In genomic region chr9:3479516-3480352, GRCh38 we compare ENCODE assay signal across 9 cellular contexts. TPM values are rescaled to one million over a fixed set of nuclear protein-coding genes. Genes with fewer than 3 reads are reported as not detected.
DNase-seq lines count a peak whose midpoint lies in the region; ATAC-seq and TF ChIP-seq lines count a peak whose summit lies in the region.
"Had no signal": no experiment of that assay in that cellular context is flagged by ENCODE, and none has a peak within 500 bp of the region (broad histone marks: within the 10 kb centered on the region; RNA-seq: fewer than 3 reads in every experiment).

No MANE protein-coding gene starts in this region.

- H3K27ac ChIP-seq in ovary (no peak overlapping the region), lower lobe of right lung (no peak overlapping the region)

- peak; percentile 58 for ATAC-seq in GM18502 (IDR thresholded peaks at IDR 0.05; ENCODE audit: poor library complexity, unreplicated experiment)
- ATAC-seq in GM21390 (IDR thresholded peaks at IDR 0.05; ENCODE audit: unreplicated experiment), result peak; percentile 60
- peak; percentile 52 for ATAC-seq in HG03460 (IDR thresholded peaks at IDR 0.05; ENCODE audit: unreplicated experiment)
- ATAC-seq in effector memory CD8-positive, alpha-beta T cell (replicated peaks), result no peak
- ATAC-seq in lower lobe of right lung, result no peak

- H3K36me3 Mint-ChIP-seq in effector memory CD8-positive, alpha-beta T cell (ENCODE audit: insufficient read depth), result peaks cover 3% of the 10 kb centered on the region

- H3K36me3 ChIP-seq in ovary, result no peaks in the 10 kb centered on the region
- peaks cover 10% of the 10 kb centered on the region for H3K36me3 ChIP-seq in lower lobe of right lung
- H3K36me3 ChIP-seq: MG63 had no signal

- intact Hi-C loops in ovary (cut with DNase I), result no loop called here
- intact Hi-C loops in lower lobe of right lung (cut with DNase I), result no loop called here

- no peaks in the 10 kb centered on the region for H3K27me3 ChIP-seq in ovary
- no peaks in the 10 kb centered on the region for H3K27me3 ChIP-seq in lower lobe of right lung (ENCODE audit: low read depth)
- H3K27me3 ChIP-seq: MG63 had no signal

- H3K4me3 Mint-ChIP-seq in effector memory CD8-positive, alpha-beta T cell, result no peak overlapping the region

- no peak for TF ChIP-seq EP300 in ovary (IDR thresholded peaks at IDR 0.05)

- TF ChIP-seq CTCF in ovary (IDR thresholded peaks at IDR 0.05), result no peak
- TF ChIP-seq CTCF in lower lobe of right lung (IDR thresholded peaks at IDR 0.05), result no peak

- H3K9me3 ChIP-seq in ovary (no peaks in the 10 kb centered on the region), lower lobe of right lung (peaks cover 11% of the 10 kb centered on the region)
- H3K9me3 ChIP-seq: MG63 had no signal

- no peak for TF ChIP-seq POLR2A in ovary (IDR thresholded peaks at IDR 0.05)

- DNase-seq in effector memory CD8-positive, alpha-beta T cell, result no peak
- DNase-seq in ovary (no peak), COLO829 (ENCODE audit: low spot score) (no peak), lower lobe of right lung (no peak), GF-D8 (lab: John Stamatoyannopoulos, UW) (no peak)
- DNase-seq: MG63 had no signal

- peak overlapping the region; percentile 98 for H3K27ac Mint-ChIP-seq in effector memory CD8-positive, alpha-beta T cell

- 85 to 94% (median 88%) methylated on average over 7 of the region's 7 CpGs for WGBS in ovary, 3 donors

- no peaks in the 10 kb centered on the region for H3K27me3 Mint-ChIP-seq in effector memory CD8-positive, alpha-beta T cell

- no peaks in the 10 kb centered on the region for H3K9me3 Mint-ChIP-seq in effector memory CD8-positive, alpha-beta T cell

- peaks cover 35 to 44% of the 10 kb centered on the region in 2 donors for H3K4me1 Mint-ChIP-seq in effector memory CD8-positive, alpha-beta T cell (ENCODE audit: low read depth in 2 of 2)

- H3K4me3 ChIP-seq in ovary (no peak overlapping the region), lower lobe of right lung (no peak overlapping the region)
- H3K4me3 ChIP-seq: MG63 had no signal

- no peaks in the 10 kb centered on the region for H3K4me1 ChIP-seq in ovary (ENCODE audit: insufficient read depth)
- peaks cover 6% of the 10 kb centered on the region for H3K4me1 ChIP-seq in lower lobe of right lung

RNA-seq across cellular contexts. Expression of gene RFX3, which starts 46.1 kb away (rescaled TPM):
- 10 to 100 TPM in 6 of 7 donors, 1 to 10 TPM in 1; 8.8 to 22.7 (median 15.9) TPM for total RNA-seq in ovary
- polyA plus RNA-seq in ovary, result 1 to 10 TPM; 2.6 to 3.4 TPM
- total RNA-seq in lower lobe of right lung, result 25.4 TPM

Comparison
In these comparisons a context has a peak if more than half of its experiments do, and no peak if none do; other contexts are left out.
1. ATAC-seq: peak in GM18502 (single experiment), GM21390 (single experiment) and HG03460 (single experiment); none in effector memory CD8-positive, alpha-beta T cell (single experiment) and lower lobe of right lung (0 of 2).